In genomic region chr2:68800517-68800916, GRCh38 we compare ENCODE assay signal across 24 cellular contexts.
DNase-seq lines count a peak whose midpoint lies in the region; ATAC-seq, FAIRE-seq and TF ChIP-seq lines count a peak whose summit lies in the region.
"Had no signal": no experiment of that assay in that cellular context is flagged by ENCODE, and none has a peak within 500 bp of the region (broad histone marks: within the 10 kb centered on the region; RNA-seq: fewer than 3 reads in every experiment).

No MANE protein-coding gene starts in this region.

- H3K4me1 ChIP-seq in HepG2 (ENCODE audit: insufficient read depth, low read length) (no peaks in the 10 kb centered on the region), right lobe of liver (no peaks in the 10 kb centered on the region)
- peaks cover 19% of the 10 kb centered on the region for H3K4me1 ChIP-seq in effector memory CD4-positive, alpha-beta T cell (ENCODE audit: control insufficient read depth, insufficient read depth, low read length, poor library complexity, severe bottlenecking)

- H3K4me2 ChIP-seq in HepG2 (ENCODE audit: low read depth, low read length) = no peak overlapping the region
- H3K4me2 ChIP-seq: BLaER1, SK-N-SH had no signal

- CTCF ChIA-PET in HepG2 (lab: Yijun Ruan, JAX; ENCODE audit: low intra/inter-chr PET ratio, low total read pairs) = no interaction called here

- H3K27ac ChIP-seq in HepG2 (ENCODE audit: extremely low read length, insufficient read depth, low read length) = no peak overlapping the region
- H3K27ac ChIP-seq in right lobe of liver = no peak overlapping the region
- no peak overlapping the region for H3K27ac ChIP-seq in effector memory CD4-positive, alpha-beta T cell (ENCODE audit: insufficient read depth, low read length, poor library complexity, severe bottlenecking)
- H3K27ac ChIP-seq: BLaER1, dorsolateral prefrontal cortex, right atrium auricular region had no signal

- no peaks in the 10 kb centered on the region for H4K20me1 ChIP-seq in HepG2 (ENCODE audit: insufficient read depth, low read length)
- H4K20me1 ChIP-seq: BLaER1 had no signal

- H3K27ac Mint-ChIP-seq in T-helper 17 cell (peak overlapping the region; percentile 66), immature natural killer cell (peak overlapping the region; percentile 42 to 79 (median 62)), mesothelial cell of epicardium (no peak overlapping the region)
- peak overlapping the region; percentile 75 for H3K27ac Mint-ChIP-seq in stimulated activated naive B cell treated with anti-CD40 and anti-IgM and Interleukin-4, amounts not matched to agents 10 μg/mL and 1 μg/mL and 100 μg/mL, for 72 hours
- H3K27ac Mint-ChIP-seq: activated naive CD8-positive, alpha-beta T cell treated with anti-CD3 and anti-CD28 coated beads, Interleukin-2, amount 10 ng/mL, durations not matched to agents 7 days and 5 days; type B pancreatic cell had no signal

- no peaks in the 10 kb centered on the region for H3K9me3 ChIP-seq in HepG2 (ENCODE audit: low read length)
- H3K9me3 ChIP-seq in right lobe of liver = no peaks in the 10 kb centered on the region
- H3K9me3 ChIP-seq in T-helper 17 cell (ENCODE audit: control insufficient read depth, low read length, poor library complexity, severe bottlenecking) = no peaks in the 10 kb centered on the region
- no peaks in the 10 kb centered on the region for H3K9me3 ChIP-seq in effector memory CD4-positive, alpha-beta T cell (ENCODE audit: control insufficient read depth, low read length)
- H3K9me3 ChIP-seq: right atrium auricular region, SK-N-SH, spleen had no signal

- peaks cover 4 to 29% of the 10 kb centered on the region in 2 experiments; a peak in 3 of 5 replicates for H3K27me3 ChIP-seq in HepG2 (ENCODE audit: control insufficient read depth in 1 of 2, insufficient read depth in 2 of 2, low read length in 2 of 2)
- no peaks in the 10 kb centered on the region for H3K27me3 ChIP-seq in right lobe of liver
- H3K27me3 ChIP-seq in effector memory CD4-positive, alpha-beta T cell (replicated peaks; ENCODE audit: control insufficient read depth, insufficient read depth, low read length, poor library complexity, severe bottlenecking) = no peaks in the 10 kb centered on the region
- H3K27me3 ChIP-seq: BLaER1, right atrium auricular region, spleen had no signal

- no peaks in the 10 kb centered on the region for H3K9me3 Mint-ChIP-seq in immature natural killer cell
- peaks cover 5 to 8% of the 10 kb centered on the region in 2 donors for H3K9me3 Mint-ChIP-seq in stimulated activated naive B cell treated with anti-CD40 and anti-IgM and Interleukin-4, amounts not matched to agents 10 μg/mL and 1 μg/mL and 100 μg/mL, for 72 hours
- no peaks in the 10 kb centered on the region for H3K9me3 Mint-ChIP-seq in mesothelial cell of epicardium
- H3K9me3 Mint-ChIP-seq: type B pancreatic cell had no signal

- POLR2A ChIA-PET in HepG2 (lab: Yijun Ruan, JAX) = no interaction called here

- no peak for FAIRE-seq in HepG2 (lab: Jason Lieb, UNC)
- FAIRE-seq: astrocyte, D721Med, HTR-8/SVneo, islet of Langerhans had no signal

- TF ChIP-seq RAD21 in HepG2 (CRISPR knock-in tag; IDR thresholded peaks at IDR 0.05) = no peak

- no peak overlapping the region for H3K4me3 Mint-ChIP-seq in T-helper 17 cell
- H3K4me3 Mint-ChIP-seq in immature natural killer cell = no peak overlapping the region
- no peak overlapping the region for H3K4me3 Mint-ChIP-seq in stimulated activated naive B cell treated with anti-CD40 and anti-IgM and Interleukin-4, amounts not matched to agents 10 μg/mL and 1 μg/mL and 100 μg/mL, for 72 hours
- H3K4me3 Mint-ChIP-seq in mesothelial cell of epicardium = no peak overlapping the region
- H3K4me3 Mint-ChIP-seq: activated naive CD8-positive, alpha-beta T cell treated with anti-CD3 and anti-CD28 coated beads, Interleukin-2, amount 10 ng/mL, durations not matched to agents 7 days and 5 days; neural crest cell; type B pancreatic cell had no signal

- no peak overlapping the region for H2AFZ ChIP-seq in HepG2 (ENCODE audit: low read length)

- no peaks in the 10 kb centered on the region for H3K79me2 ChIP-seq in HepG2 (ENCODE audit: insufficient read depth, low read length)

- ATAC-seq in HepG2 (no peak), right lobe of liver (no peak), T-helper 17 cell (no peak)
- no peak for ATAC-seq in stimulated activated naive B cell treated with anti-CD40 and anti-IgM and Interleukin-4, amounts not matched to agents 10 μg/mL and 1 μg/mL and 100 μg/mL, for 72 hours (replicated peaks)
- ATAC-seq: left ventricle myocardium superior had no signal

- no peak for TF ChIP-seq POLR2A in HepG2 (IDR thresholded peaks at IDR 0.05; ENCODE audit: insufficient read depth in 1 of 2, low read depth in 2 of 2, low read length in 2 of 2)
- no peak for TF ChIP-seq POLR2A in right lobe of liver (IDR thresholded peaks at IDR 0.05)

- peaks cover 44% of the 10 kb centered on the region for H3K4me1 Mint-ChIP-seq in T-helper 17 cell
- H3K4me1 Mint-ChIP-seq in immature natural killer cell = peaks cover 61 to 63% of the 10 kb centered on the region in 2 donors
- peaks cover 48% of the 10 kb centered on the region in 2 donors for H3K4me1 Mint-ChIP-seq in stimulated activated naive B cell treated with anti-CD40 and anti-IgM and Interleukin-4, amounts not matched to agents 10 μg/mL and 1 μg/mL and 100 μg/mL, for 72 hours
- peaks cover 13% of the 10 kb centered on the region for H3K4me1 Mint-ChIP-seq in mesothelial cell of epicardium
- H3K4me1 Mint-ChIP-seq: neural crest cell had no signal

- TF ChIP-seq EP300 in HepG2 (IDR thresholded peaks at IDR 0.05; ENCODE audit: low read depth in 2 of 2, low read length in 2 of 2) (no peak), HepG2 (CRISPR knock-in tag; IDR thresholded peaks at IDR 0.05; ENCODE audit: borderline replicate concordance) (no peak)

- DNase-seq in HepG2 (ENCODE audit: low spot score) (no peak), right lobe of liver (no peak), T-helper 17 cell (no peak), immature natural killer cell (no peak), mesothelial cell of epicardium (ENCODE audit: low spot score in 2 of 2, unreplicated experiment in 2 of 2) (no peak), ecto neural progenitor cell (ENCODE audit: low spot score) (no peak)
- no peak for DNase-seq in stimulated activated naive B cell treated with anti-CD40 and anti-IgM and Interleukin-4, amounts not matched to agents 10 μg/mL and 1 μg/mL and 100 μg/mL, for 72 hours
- DNase-seq in effector memory CD4-positive, alpha-beta T cell = no peak
- DNase-seq: activated CD4-positive, alpha-beta T cell treated with anti-CD3 and anti-CD28 coated beads for 4 hours; activated naive CD8-positive, alpha-beta T cell treated with anti-CD3 and anti-CD28 coated beads, Interleukin-2, amount 10 ng/mL, durations not matched to agents 7 days and 5 days; dorsolateral prefrontal cortex; left ventricle myocardium superior; MV-4-11; NCI-H446; spleen had no signal

- intact Hi-C loops in HepG2 (cut with micrococcal nuclease; ENCODE audit: unreplicated experiment) = no loop called here
- intact Hi-C loops in right lobe of liver (cut with DNase I) = no loop called here

- H3K4me3 ChIP-seq in HepG2 (replicated peaks in 1 of 3; ENCODE audit: insufficient read depth in 1 of 3, low read depth in 2 of 3, low read length in 3 of 3) = no peak overlapping the region
- no peak overlapping the region for H3K4me3 ChIP-seq in right lobe of liver
- H3K4me3 ChIP-seq in effector memory CD4-positive, alpha-beta T cell (ENCODE audit: insufficient read depth, low read depth, low read length, poor library complexity, severe bottlenecking) = no peak overlapping the region
- H3K4me3 ChIP-seq: BLaER1, dorsolateral prefrontal cortex, right atrium auricular region, spleen had no signal

- H3K36me3 ChIP-seq in HepG2 (replicated peaks in 1 of 2; ENCODE audit: control insufficient read depth in 1 of 2, insufficient read depth in 2 of 2, low read length in 2 of 2) (no peaks in the 10 kb centered on the region), right lobe of liver (peaks cover 0 to 2% (median 0%) of the 10 kb centered on the region in 4 donors)
- peaks cover 75% of the 10 kb centered on the region for H3K36me3 ChIP-seq in effector memory CD4-positive, alpha-beta T cell (ENCODE audit: control insufficient read depth, insufficient read depth, low read length)
- H3K36me3 ChIP-seq: right atrium auricular region had no signal

- H3K36me3 Mint-ChIP-seq in T-helper 17 cell (ENCODE audit: low read depth) (peaks cover 25% of the 10 kb centered on the region), immature natural killer cell (peaks cover 32 to 57% (median 40%) of the 10 kb centered on the region in 3 donors), mesothelial cell of epicardium (no peaks in the 10 kb centered on the region)
- H3K36me3 Mint-ChIP-seq in stimulated activated naive B cell treated with anti-CD40 and anti-IgM and Interleukin-4, amounts not matched to agents 10 μg/mL and 1 μg/mL and 100 μg/mL, for 72 hours = peaks cover 57 to 62% of the 10 kb centered on the region in 2 donors
- H3K36me3 Mint-ChIP-seq: type B pancreatic cell had no signal

- H3K27me3 Mint-ChIP-seq in T-helper 17 cell (no peaks in the 10 kb centered on the region), immature natural killer cell (ENCODE audit: low read depth in 3 of 3) (no peaks in the 10 kb centered on the region), mesothelial cell of epicardium (ENCODE audit: low read depth) (peaks cover 9% of the 10 kb centered on the region)
- no peaks in the 10 kb centered on the region for H3K27me3 Mint-ChIP-seq in stimulated activated naive B cell treated with anti-CD40 and anti-IgM and Interleukin-4, amounts not matched to agents 10 μg/mL and 1 μg/mL and 100 μg/mL, for 72 hours
- H3K27me3 Mint-ChIP-seq: activated naive CD8-positive, alpha-beta T cell treated with anti-CD3 and anti-CD28 coated beads, Interleukin-2, amount 10 ng/mL, durations not matched to agents 7 days and 5 days; type B pancreatic cell had no signal

- no TSS peak for BruUV-seq in HepG2 (replicated peaks; lab: Mats Ljungman, UMichigan)

- in situ Hi-C loops in HepG2 (cut with HindIII; ENCODE audit: extremely low pct_ligation_motif_present, low pct_unique_long_range_greater_than_20kb) = no loop called here

- no peak overlapping the region for H3K9ac ChIP-seq in HepG2 (ENCODE audit: insufficient read depth, low read depth, low read length)
- H3K9ac ChIP-seq: BLaER1, SK-N-SH had no signal

- TF ChIP-seq CTCF in HepG2 (CRISPR knock-in tag; IDR thresholded peaks at IDR 0.05) (no peak), right lobe of liver (IDR thresholded peaks at IDR 0.05) (no peak), mesothelial cell of epicardium (IDR thresholded peaks at IDR 0.05; ENCODE audit: unreplicated experiment) (no peak)

- WGBS in HepG2 (ENCODE audit: low lambda C conversion rate) = 17% methylated on average over 2 of the region's 2 CpGs
- 81% methylated on average over 2 of the region's 2 CpGs for WGBS in right lobe of liver (ENCODE audit: insufficient coverage, low coverage, low lambda C conversion rate, missing lambda C conversion rate)

TF ChIP-seq in HepG2, 621 proteins besides CTCF, POLR2A, EP300 and RAD21:
- no peak for TF ChIP-seq SALL2 (CRISPR knock-in tag; IDR thresholded peaks at IDR 0.05)
- peak; percentile 43; the same call in 1 of the 2 replicates for TF ChIP-seq ZNF629 (CRISPR knock-in tag; conservative IDR thresholded peaks at IDR 0.05)
